1 cellular context compared by ENCODE assay signal in genomic region chr20:62063601-62063980, GRCh38.
TF ChIP-seq lines count a peak whose summit lies in the region.

No MANE protein-coding gene starts in this region.

TF ChIP-seq in SK-N-SH treated with all-trans-retinoic acid at 6 μM for 48 hours, 23 proteins besides CTCF, POLR2A, EP300 and RAD21 (continued from another document):
- TF ChIP-seq ARNTL (CRISPR knock-in tag; IDR thresholded peaks at IDR 0.05; ENCODE audit: borderline replicate concordance, low read depth): no peak
- TF ChIP-seq ZFP30 (CRISPR knock-in tag; IDR thresholded peaks at IDR 0.05): no peak
